In the genomic region with DNA sequence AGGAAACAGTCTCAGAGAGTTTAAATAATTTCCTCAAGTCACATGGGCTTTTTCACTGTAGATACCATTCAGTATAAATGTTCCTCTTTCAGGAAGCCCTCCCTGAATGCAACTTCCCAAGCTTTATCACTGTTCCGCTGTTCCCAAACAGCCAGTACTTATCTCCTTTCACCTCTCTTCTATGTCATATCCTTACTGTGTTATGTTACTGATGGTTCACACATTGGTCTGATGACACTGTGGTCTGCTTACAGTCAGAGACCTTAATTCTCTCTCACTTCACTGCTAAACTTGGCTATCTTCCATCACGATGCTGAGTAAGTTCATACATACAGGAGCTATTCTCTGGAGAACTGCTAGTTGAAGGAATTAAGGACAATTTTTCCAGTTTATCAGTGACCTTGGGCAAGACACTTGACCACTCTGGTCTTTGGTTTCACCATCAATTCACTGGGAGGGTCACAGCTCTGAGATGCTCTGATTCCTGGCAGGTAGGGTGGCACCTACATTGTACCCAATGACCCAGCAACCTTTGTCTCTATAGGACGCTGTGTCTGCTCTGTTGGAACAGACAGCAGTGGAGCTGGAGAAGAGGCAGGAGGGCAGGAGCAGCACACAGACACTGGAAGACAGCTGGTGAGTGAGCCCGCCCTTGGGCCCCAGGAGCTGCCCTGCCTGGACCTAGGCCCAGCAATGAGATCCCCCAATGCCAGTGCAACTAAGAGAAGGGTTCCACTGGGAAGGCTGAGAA, we compare ENCODE assay signal across 1 cellular context.
TF ChIP-seq lines count a peak whose summit lies in the region.

No MANE protein-coding gene starts in this region.

TF ChIP-seq in K562, 482 proteins besides CTCF, POLR2A, EP300 and RAD21 (continued from another document):
- TF ChIP-seq, protein P1, sequence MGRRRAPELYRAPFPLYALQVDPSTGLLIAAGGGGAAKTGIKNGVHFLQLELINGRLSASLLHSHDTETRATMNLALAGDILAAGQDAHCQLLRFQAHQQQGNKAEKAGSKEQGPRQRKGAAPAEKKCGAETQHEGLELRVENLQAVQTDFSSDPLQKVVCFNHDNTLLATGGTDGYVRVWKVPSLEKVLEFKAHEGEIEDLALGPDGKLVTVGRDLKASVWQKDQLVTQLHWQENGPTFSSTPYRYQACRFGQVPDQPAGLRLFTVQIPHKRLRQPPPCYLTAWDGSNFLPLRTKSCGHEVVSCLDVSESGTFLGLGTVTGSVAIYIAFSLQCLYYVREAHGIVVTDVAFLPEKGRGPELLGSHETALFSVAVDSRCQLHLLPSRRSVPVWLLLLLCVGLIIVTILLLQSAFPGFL (CRISPR knock-in tag; IDR thresholded peaks at IDR 0.05), result no peak
- TF ChIP-seq FOXJ3 (CRISPR knock-in tag; IDR thresholded peaks at IDR 0.05), result no peak
- TF ChIP-seq ZBTB49 (CRISPR knock-in tag; IDR thresholded peaks at IDR 0.05; ENCODE audit: borderline replicate concordance), result no peak
